Comparison of ENCODE assay signal across 14 cellular contexts in the genomic region with DNA sequence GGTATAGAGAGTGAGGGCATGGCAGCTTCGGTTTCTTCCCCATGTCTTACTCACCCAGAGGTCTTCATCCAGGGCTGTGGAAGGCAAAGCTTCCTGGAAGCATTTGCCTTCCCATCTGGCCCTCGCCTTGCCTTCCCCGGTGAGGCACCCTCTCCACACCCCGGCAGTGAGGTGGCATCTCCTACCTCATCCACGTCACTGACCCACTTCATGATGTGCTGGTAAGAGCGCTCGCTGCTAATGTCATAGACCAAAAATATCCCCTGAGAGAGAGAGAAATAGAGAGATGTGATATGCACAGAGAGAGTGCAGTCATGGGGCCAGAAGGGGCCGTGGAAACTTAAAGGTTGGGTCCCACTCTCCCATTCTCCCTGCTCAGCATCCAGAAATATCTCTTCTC. TPM values are rescaled to one million over a fixed set of nuclear protein-coding genes. Genes with fewer than 3 reads are reported as not detected.
"Had no signal": no experiment of that assay in that cellular context is flagged by ENCODE, and none has a peak within 500 bp of the region (broad histone marks: within the 10 kb centered on the region; RNA-seq: fewer than 3 reads in every experiment).

No MANE protein-coding gene starts in this region.

- ATAC-seq: effector memory CD8-positive, alpha-beta T cell had no signal

- H3K27ac ChIP-seq: ovary, testis had no signal

- H3K4me3 ChIP-seq: ovary, testis had no signal

- DNase-seq: activated CD4-positive, alpha-beta memory T cell treated with anti-CD3 and anti-CD28 coated beads for 36 hours; activated CD4-positive, alpha-beta T cell treated with anti-CD3 and anti-CD28 coated beads for 1 hour; activated naive CD4-positive, alpha-beta T cell; central memory CD4-positive, alpha-beta T cell; cortex of kidney; effector memory CD8-positive, alpha-beta T cell; erythroblast; mesenchymal stem cell; ovary; retina; stimulated activated naive CD4-positive, alpha-beta T cell; testis had no signal

- H3K36me3 ChIP-seq: ovary had no signal

- H3K27me3 ChIP-seq: ovary, testis had no signal

- H3K4me1 ChIP-seq: testis had no signal

- H3K9me3 ChIP-seq: ovary, testis had no signal

RNA-seq across cellular contexts. Expression of gene GPX2, which starts 8.3 kb away (rescaled TPM):
- total RNA-seq: activated CD4-positive, alpha-beta memory T cell treated with anti-CD3 and anti-CD28 coated beads for 36 hours; astrocyte; SK-MEL-5 had no signal
- polyA plus RNA-seq: ovary had no signal
